In genomic region chr12:95215925-95216324, GRCh38 we compare ENCODE assay signal across 8 cellular contexts. TPM values are rescaled to one million over a fixed set of nuclear protein-coding genes. Genes with fewer than 3 reads are reported as not detected.
DNase-seq lines count a peak whose midpoint lies in the region; ATAC-seq and TF ChIP-seq lines count a peak whose summit lies in the region.

No MANE protein-coding gene starts in this region.

- peak overlapping the region; percentile 87 for H3K4me3 ChIP-seq in CD4-positive, CD25-positive, alpha-beta regulatory T cell (ENCODE audit: low read depth, low read length)
- H3K4me3 ChIP-seq in WI38 (ENCODE audit: low read depth, low read length) (peak overlapping the region; percentile 91), iPS-18c (ENCODE audit: insufficient read depth, low read depth, low read length) (peak overlapping the region; percentile 91), thoracic aorta (peak overlapping the region; percentile 84)

- H3K4me1 Mint-ChIP-seq in CD4-positive, CD25-positive, alpha-beta regulatory T cell = peaks cover 17 to 44% (median 33%) of the 10 kb centered on the region in 4 donors

- no peak for TF ChIP-seq CTCF in WI38 (IDR thresholded peaks at IDR 0.05; ENCODE audit: low read depth, low read length)
- TF ChIP-seq CTCF in thoracic aorta (IDR thresholded peaks at IDR 0.05) = no peak

- H3K9me3 Mint-ChIP-seq in CD4-positive, CD25-positive, alpha-beta regulatory T cell = peaks cover 0 to 1% (median 0%) of the 10 kb centered on the region in 7 donors

- DNase-seq in CD4-positive, CD25-positive, alpha-beta regulatory T cell = no peak
- DNase-seq in HT-29 (ENCODE audit: low spot score) (peak; percentile 47), thoracic aorta (ENCODE audit: low spot score) (no peak), NCI-H1092 (lab: John Stamatoyannopoulos, UW) (no peak)
- no peak for DNase-seq in stimulated activated CD4-positive, alpha-beta T cell treated with anti-CD3 and anti-CD28 coated beads, Interleukin-12 subunit alpha, Interleukin-12 subunit beta, amount 100 ng/mL, for 4 hours

- H3K4me3 Mint-ChIP-seq in CD4-positive, CD25-positive, alpha-beta regulatory T cell = peak overlapping the region; percentile 74 to 100 (median 95)

- H3K9me3 ChIP-seq in CD4-positive, CD25-positive, alpha-beta regulatory T cell (ENCODE audit: control insufficient read depth in 2 of 2, low read length in 2 of 2) = no peaks in the 10 kb centered on the region
- no peaks in the 10 kb centered on the region for H3K9me3 ChIP-seq in iPS-18c (ENCODE audit: control insufficient read depth, insufficient read depth, low read length)
- H3K9me3 ChIP-seq in thoracic aorta = no peaks in the 10 kb centered on the region

- H3K27me3 Mint-ChIP-seq in CD4-positive, CD25-positive, alpha-beta regulatory T cell = peaks cover 39% of the 10 kb centered on the region

- no peak for ATAC-seq in CD4-positive, CD25-positive, alpha-beta regulatory T cell (ENCODE audit: low read depth in 2 of 2)
- ATAC-seq in thoracic aorta (ENCODE audit: insufficient number of reproducible peaks, low FRiP score, low read depth) = no peak
- ATAC-seq in HG02870 (IDR thresholded peaks at IDR 0.05; ENCODE audit: unreplicated experiment) = no peak

- no peak overlapping the region for H3K27ac ChIP-seq in CD4-positive, CD25-positive, alpha-beta regulatory T cell (ENCODE audit: insufficient read depth, low read length, poor library complexity, severe bottlenecking)
- peak overlapping the region; percentile 3 to 99 for H3K27ac ChIP-seq in thoracic aorta

- peaks cover 13% of the 10 kb centered on the region for H3K4me1 ChIP-seq in CD4-positive, CD25-positive, alpha-beta regulatory T cell (ENCODE audit: control insufficient read depth, insufficient read depth, low read length, poor library complexity, severe bottlenecking)
- H3K4me1 ChIP-seq in thoracic aorta (ENCODE audit: control insufficient read depth in 1 of 2, low read depth in 2 of 2) = peaks cover 7 to 30% of the 10 kb centered on the region in 2 donors

- peaks cover 3% of the 10 kb centered on the region for H3K36me3 Mint-ChIP-seq in CD4-positive, CD25-positive, alpha-beta regulatory T cell

- no peak overlapping the region for H3K27ac Mint-ChIP-seq in CD4-positive, CD25-positive, alpha-beta regulatory T cell

- peaks cover 5% of the 10 kb centered on the region for H3K27me3 ChIP-seq in CD4-positive, CD25-positive, alpha-beta regulatory T cell (ENCODE audit: control insufficient read depth, insufficient read depth, low read length)
- no peaks in the 10 kb centered on the region for H3K27me3 ChIP-seq in thoracic aorta (replicated peaks; ENCODE audit: insufficient read depth)

- no peaks in the 10 kb centered on the region for H3K36me3 ChIP-seq in CD4-positive, CD25-positive, alpha-beta regulatory T cell (ENCODE audit: control insufficient read depth, insufficient read depth, low read length)
- H3K36me3 ChIP-seq in thoracic aorta = no peaks in the 10 kb centered on the region

RNA-seq across cellular contexts. Expression of gene FGD6, which starts 1.3 kb away (rescaled TPM):
- 0.79 TPM for total RNA-seq in CD4-positive, CD25-positive, alpha-beta regulatory T cell
- under 1 TPM in 3 of 4 donors, not detected in 1; 0.06 to 0.10 (median 0.08) TPM for polyA plus RNA-seq in CD4-positive, CD25-positive, alpha-beta regulatory T cell
- total RNA-seq in HT-29 (2014; rRNA removed; shearing (Covaris generic)) = 3.7 and 4.7 TPM in 2 replicates
- 1 to 10 TPM; 8.4 to 9.8 TPM for total RNA-seq in thoracic aorta

RNA-seq across cellular contexts. Expression of gene VEZT, which starts 1.7 kb away (rescaled TPM):
- total RNA-seq in CD4-positive, CD25-positive, alpha-beta regulatory T cell = 52.9 TPM
- 10 to 100 TPM; 21.9 to 29.6 (median 27.4) TPM for polyA plus RNA-seq in CD4-positive, CD25-positive, alpha-beta regulatory T cell
- 18.2 and 23.7 TPM in 2 replicates for total RNA-seq in HT-29 (2014; rRNA removed; shearing (Covaris generic))
- total RNA-seq in thoracic aorta = 100 to 1,000 TPM in 1 of 2 donors, 10 to 100 TPM in 1; 58.3 to 149 TPM
